In genomic region chr2:67322361-67323001, GRCh38 we compare ENCODE assay signal across 8 cellular contexts.
DNase-seq lines count a peak whose midpoint lies in the region; ATAC-seq, FAIRE-seq and TF ChIP-seq lines count a peak whose summit lies in the region.

No MANE protein-coding gene starts in this region.

- FAIRE-seq in astrocyte (lab: Jason Lieb, UNC) (no peak), kidney (lab: Jason Lieb, UNC) (no peak), urothelium cell line (lab: Jason Lieb, UNC) (peak; percentile 35)

- H3K27me3 ChIP-seq in astrocyte (ENCODE audit: insufficient read depth, low read length) (no peaks in the 10 kb centered on the region), stomach (no peaks in the 10 kb centered on the region)

- DNase-seq in DMS 273 treated with DMSO at 0.1 percent for 48 hours (lab: John Stamatoyannopoulos, UW): peak; percentile 91
- DNase-seq in NCI-H1105 (lab: John Stamatoyannopoulos, UW): peak; percentile 47
- DNase-seq in astrocyte (ENCODE audit: low read depth): peak; percentile 44
- DNase-seq in kidney: no peak
- peak; percentile 81 for DNase-seq in urothelium cell line (ENCODE audit: low spot score)
- no peak for DNase-seq in stomach

- no peaks in the 10 kb centered on the region for H3K36me3 ChIP-seq in astrocyte (ENCODE audit: insufficient read depth, low read length)
- no peaks in the 10 kb centered on the region for H3K36me3 ChIP-seq in kidney (ENCODE audit: control insufficient read depth in 1 of 2, insufficient read depth in 2 of 2, low read length in 2 of 2)
- no peaks in the 10 kb centered on the region for H3K36me3 ChIP-seq in stomach

- no peak overlapping the region for H3K9ac ChIP-seq in astrocyte (ENCODE audit: low read length)
- no peak overlapping the region for H3K9ac ChIP-seq in kidney (ENCODE audit: low read length in 2 of 2)

- WGBS in stomach, 5 donors: 21 to 46% (median 34%) methylated on average over 3 of the region's 3 CpGs

- H3K27me3 Mint-ChIP-seq in astrocyte (ENCODE audit: low read depth, unreplicated experiment): peaks cover 3% of the 10 kb centered on the region

- H3K79me2 ChIP-seq in astrocyte (ENCODE audit: insufficient read depth, low read length): no peaks in the 10 kb centered on the region

- no peak overlapping the region for H3K27ac Mint-ChIP-seq in astrocyte (ENCODE audit: unreplicated experiment)

- TF ChIP-seq POLR2A in stomach (IDR thresholded peaks at IDR 0.05): no peak

- H3K4me3 ChIP-seq in astrocyte (ENCODE audit: insufficient read depth, low read depth, low read length): no peak overlapping the region
- no peak overlapping the region for H3K4me3 ChIP-seq in kidney (ENCODE audit: low read length in 2 of 2)
- no peak overlapping the region for H3K4me3 ChIP-seq in stomach

- no peak for ATAC-seq in HG02678 (IDR thresholded peaks at IDR 0.05; ENCODE audit: unreplicated experiment)
- ATAC-seq in GM21529 (IDR thresholded peaks at IDR 0.05; ENCODE audit: unreplicated experiment): no peak

- TF ChIP-seq CTCF in astrocyte (IDR thresholded peaks at IDR 0.05; ENCODE audit: insufficient read depth, low read depth, low read length): peak; percentile 46
- peak; percentile 43 for TF ChIP-seq CTCF in kidney (IDR thresholded peaks at IDR 0.05; ENCODE audit: borderline replicate concordance, extremely low read depth, insufficient read depth)
- peak in 2 of 7 experiments; percentile 7 to 14 for TF ChIP-seq CTCF in stomach (IDR thresholded peaks at IDR 0.05)

- intact Hi-C loops in kidney (cut with DNase I): no loop called here
- intact Hi-C loops in stomach (cut with DNase I; ENCODE audit: low total_unique reads): no loop called here

- H3K4me1 ChIP-seq in astrocyte (ENCODE audit: insufficient read depth, low read length) (no peaks in the 10 kb centered on the region), kidney (ENCODE audit: control insufficient read depth in 1 of 2, insufficient read depth in 1 of 2, low read depth in 1 of 2, low read length in 2 of 2) (no peaks in the 10 kb centered on the region), stomach (peaks cover 0 to 22% (median 4%) of the 10 kb centered on the region in 4 donors)

- TF ChIP-seq EP300 in stomach (IDR thresholded peaks at IDR 0.05): no peak

- H3K9me3 Mint-ChIP-seq in astrocyte (ENCODE audit: unreplicated experiment): no peaks in the 10 kb centered on the region

- H3K4me2 ChIP-seq in astrocyte (ENCODE audit: low read length): no peak overlapping the region

- H3K36me3 Mint-ChIP-seq in astrocyte (ENCODE audit: low read depth, unreplicated experiment): no peaks in the 10 kb centered on the region

- H4K20me1 ChIP-seq in astrocyte (ENCODE audit: insufficient read depth, low read length): no peaks in the 10 kb centered on the region

- H3K9me3 ChIP-seq in astrocyte (ENCODE audit: insufficient read depth, low read depth, low read length): no peaks in the 10 kb centered on the region
- H3K9me3 ChIP-seq in kidney (ENCODE audit: control insufficient read depth in 1 of 2, low read length in 2 of 2): no peaks in the 10 kb centered on the region
- no peaks in the 10 kb centered on the region for H3K9me3 ChIP-seq in stomach

- H3K27ac ChIP-seq in astrocyte (ENCODE audit: low read depth, low read length) (no peak overlapping the region), kidney (ENCODE audit: low read depth in 2 of 2, low read length in 2 of 2) (no peak overlapping the region), stomach (peak overlapping the region in 2 of 5 donors; percentile 33 to 52)

- no peak overlapping the region for H3K4me3 Mint-ChIP-seq in astrocyte (ENCODE audit: unreplicated experiment)

- peak overlapping the region; percentile 49 for H2AFZ ChIP-seq in astrocyte (ENCODE audit: low read depth, low read length)

- H3K4me1 Mint-ChIP-seq in astrocyte (ENCODE audit: low read depth, unreplicated experiment): peaks cover 2% of the 10 kb centered on the region

Comparison
In these comparisons a context has a peak if more than half of its experiments do, and no peak if none do; other contexts are left out.
1. DNase-seq: peak in DMS 273 treated with DMSO at 0.1 percent for 48 hours (single experiment), NCI-H1105 (single experiment), astrocyte (single experiment) and urothelium cell line (single experiment); none in kidney (single experiment) and stomach (single experiment).